ENCODE assay signal across 25 cellular contexts in the genomic region with DNA sequence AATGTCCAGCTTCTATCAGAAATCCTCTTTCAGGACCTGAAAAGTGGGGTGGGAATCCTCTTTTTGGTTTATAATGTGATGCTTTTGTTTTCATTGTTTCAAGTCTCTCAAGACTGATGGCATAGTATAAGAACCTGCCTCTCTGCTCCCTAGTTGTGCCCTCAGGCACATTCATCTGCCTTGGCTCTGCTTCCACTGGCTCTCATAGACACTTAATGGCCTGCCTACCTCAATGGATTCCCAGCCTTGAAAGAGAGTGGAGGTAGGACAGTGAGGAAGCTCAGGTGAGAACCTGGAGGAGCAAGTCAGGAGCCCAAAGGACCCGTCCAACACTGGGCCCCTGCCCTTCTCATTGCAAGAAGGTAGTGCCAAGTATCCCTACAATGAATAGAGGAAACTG.
"Had no signal": no experiment of that assay in that cellular context is flagged by ENCODE, and none has a peak within 500 bp of the region (broad histone marks: within the 10 kb centered on the region; RNA-seq: fewer than 3 reads in every experiment).

No MANE protein-coding gene starts in this region.

- H3K27me3 ChIP-seq: ascending aorta, body of pancreas had no signal

- ATAC-seq: activated naive CD4-positive, alpha-beta T cell treated with anti-CD3 and anti-CD28 coated beads, Interleukin-2, amount 50 U/mL, for 72 hours; activated naive CD8-positive, alpha-beta T cell treated with anti-CD3 and anti-CD28 coated beads, Interleukin-2, amount 50 U/mL, for 24 hours; activated T-cell treated with anti-CD3 and anti-CD28 coated beads, Interleukin-2, amount 50 U/mL, for 4 hours; body of pancreas; K562 had no signal

- H3K27ac Mint-ChIP-seq: activated CD4-positive, alpha-beta memory T cell treated with anti-CD3 and anti-CD28 coated beads for 36 hours; activated CD4-positive, alpha-beta T cell treated with anti-CD3 and anti-CD28 coated beads, Interleukin-2, amount 10 ng/mL, durations not matched to agents 7 days and 5 days; activated naive CD4-positive, alpha-beta T cell treated with anti-CD3 and anti-CD28 coated beads, Interleukin-2, amount 50 U/mL, for 72 hours; activated naive CD8-positive, alpha-beta T cell treated with anti-CD3 and anti-CD28 coated beads, Interleukin-2, amount 50 U/mL, for 24 hours had no signal

- DNase-seq: activated CD4-positive, alpha-beta memory T cell treated with anti-CD3 and anti-CD28 coated beads for 36 hours; activated CD4-positive, alpha-beta T cell treated with anti-CD3 and anti-CD28 coated beads, Interleukin-2, amount 10 ng/mL, durations not matched to agents 7 days and 5 days; activated CD4-positive, CD25-positive, alpha-beta regulatory T cell; activated CD8-positive, alpha-beta memory T cell treated with anti-CD3 and anti-CD28 coated beads for 24 hours; activated effector memory CD4-positive, alpha-beta T cell treated with anti-CD3 and anti-CD28 coated beads, Interleukin-2, amount 50 U/mL, for 16 hours; activated naive CD4-positive, alpha-beta T cell treated with Interleukin-2 at 50 U/mL for 16 hours; activated naive CD8-positive, alpha-beta T cell treated with anti-CD3 and anti-CD28 coated beads, Interleukin-2, amount 50 U/mL, for 24 hours; activated T-cell treated with anti-CD3 and anti-CD28 coated beads, Interleukin-2, amount 50 U/mL, for 4 hours; amniotic stem cell; body of pancreas; central memory CD4-positive, alpha-beta T cell; Karpas-422; NCI-H1105 treated with DMSO at 0.1 percent for 48 hours; NCI-H1436 treated with DMSO at 0.1 percent for 48 hours; NCI-H1930; NCI-H345; NCI-H510A; NCI-H526 treated with DMSO at 0.1 percent for 48 hours; PC-9; T-helper 1 cell had no signal

- H3K36me3 Mint-ChIP-seq: activated CD4-positive, alpha-beta memory T cell treated with anti-CD3 and anti-CD28 coated beads for 36 hours; activated naive CD4-positive, alpha-beta T cell treated with anti-CD3 and anti-CD28 coated beads, Interleukin-2, amount 50 U/mL, for 72 hours had no signal

- H3K4me3 Mint-ChIP-seq: activated CD4-positive, alpha-beta memory T cell treated with anti-CD3 and anti-CD28 coated beads for 36 hours; activated CD4-positive, alpha-beta T cell treated with anti-CD3 and anti-CD28 coated beads, Interleukin-2, amount 10 ng/mL, durations not matched to agents 7 days and 5 days; activated naive CD8-positive, alpha-beta T cell treated with anti-CD3 and anti-CD28 coated beads, Interleukin-2, amount 50 U/mL, for 24 hours; activated T-cell treated with anti-CD3 and anti-CD28 coated beads, Interleukin-2, amount 50 U/mL, for 4 hours had no signal

- H3K4me3 ChIP-seq: ascending aorta, body of pancreas, K562, PC-9, SK-N-MC had no signal

- H3K27ac ChIP-seq: body of pancreas, PC-9, SK-N-MC, VCaP had no signal

- H3K9me3 Mint-ChIP-seq: activated CD4-positive, alpha-beta memory T cell treated with anti-CD3 and anti-CD28 coated beads for 36 hours; activated CD4-positive, alpha-beta T cell treated with anti-CD3 and anti-CD28 coated beads, Interleukin-2, amount 10 ng/mL, durations not matched to agents 7 days and 5 days; activated naive CD4-positive, alpha-beta T cell treated with anti-CD3 and anti-CD28 coated beads, Interleukin-2, amount 50 U/mL, for 72 hours; activated naive CD8-positive, alpha-beta T cell treated with anti-CD3 and anti-CD28 coated beads, Interleukin-2, amount 50 U/mL, for 24 hours; activated T-cell treated with anti-CD3 and anti-CD28 coated beads, Interleukin-2, amount 50 U/mL, for 4 hours had no signal
